Comparison of ENCODE assay signal across 9 cellular contexts in the genomic region with DNA sequence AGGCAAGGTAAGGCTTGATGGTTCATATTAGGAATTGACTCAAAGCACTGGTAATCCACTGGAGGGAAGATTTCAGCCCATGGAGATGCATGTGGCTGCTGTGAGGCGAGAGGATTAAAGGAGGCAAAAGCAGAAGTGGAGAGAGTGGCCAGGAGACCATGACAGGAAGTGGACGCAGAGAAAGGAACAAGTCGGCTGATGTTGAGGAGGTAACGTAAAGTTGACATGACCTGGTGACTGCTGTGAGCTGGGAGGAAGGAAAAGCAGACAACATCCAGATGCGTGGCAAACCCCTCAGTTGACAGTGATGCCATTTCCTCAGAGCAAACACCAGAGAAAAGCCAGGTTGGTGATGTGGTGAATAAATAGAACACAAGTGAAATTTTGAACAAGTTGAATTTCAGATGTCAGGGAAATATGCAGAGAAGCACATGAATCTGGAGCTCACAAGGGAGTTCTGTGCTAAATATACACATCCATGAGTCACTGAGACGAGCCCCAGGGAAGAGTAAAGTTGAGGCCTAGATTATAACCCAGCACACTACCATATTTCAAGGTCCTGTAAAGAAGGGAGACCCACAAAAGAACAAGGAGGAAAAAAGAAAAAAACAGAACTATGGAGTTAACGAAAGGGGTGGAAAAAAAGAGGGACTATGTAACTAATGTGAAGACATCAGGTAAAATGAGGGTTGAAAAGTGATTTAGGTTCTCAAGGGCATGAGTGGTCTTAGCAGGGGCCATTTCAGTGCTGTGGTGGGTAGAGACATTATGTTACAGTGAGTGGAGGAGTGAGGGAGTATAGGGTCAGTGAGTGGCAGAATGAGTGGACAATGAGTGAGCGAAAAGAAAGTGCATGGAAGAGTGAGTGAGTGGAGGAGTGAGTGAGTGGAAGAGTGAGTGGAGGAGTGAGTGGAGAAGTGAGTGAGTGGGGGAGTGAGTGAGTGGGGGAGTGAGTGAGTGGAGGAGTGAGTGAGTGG.
DNase-seq lines count a peak whose midpoint lies in the region; ATAC-seq and TF ChIP-seq lines count a peak whose summit lies in the region.
"Had no signal": no experiment of that assay in that cellular context is flagged by ENCODE, and none has a peak within 500 bp of the region (broad histone marks: within the 10 kb centered on the region; RNA-seq: fewer than 3 reads in every experiment).

No MANE protein-coding gene starts in this region.

- H3K4me1 Mint-ChIP-seq in CD14-positive monocyte, result peaks cover 25% of the 10 kb centered on the region
- peaks cover 27 to 38% of the 10 kb centered on the region in 2 donors for H3K4me1 Mint-ChIP-seq in effector memory CD8-positive, alpha-beta T cell (ENCODE audit: low read depth in 2 of 2)

- no peak overlapping the region for H3K27ac Mint-ChIP-seq in CD14-positive monocyte
- no peak overlapping the region for H3K27ac Mint-ChIP-seq in effector memory CD8-positive, alpha-beta T cell

- no peak overlapping the region for H3K4me3 Mint-ChIP-seq in CD14-positive monocyte
- no peak overlapping the region for H3K4me3 Mint-ChIP-seq in effector memory CD8-positive, alpha-beta T cell

- H3K36me3 Mint-ChIP-seq in CD14-positive monocyte, result no peaks in the 10 kb centered on the region
- H3K36me3 Mint-ChIP-seq in effector memory CD8-positive, alpha-beta T cell (ENCODE audit: insufficient read depth), result peaks cover 9% of the 10 kb centered on the region

- TF ChIP-seq CTCF in CD14-positive monocyte (IDR thresholded peaks at IDR 0.05), result no peak

- intact Hi-C loops in CD14-positive monocyte (cut with micrococcal nuclease), result no loop called here

- peaks cover 0 to 2% (median 0%) of the 10 kb centered on the region in 3 donors for H3K27me3 Mint-ChIP-seq in CD14-positive monocyte (ENCODE audit: low read depth in 3 of 3)
- no peaks in the 10 kb centered on the region for H3K27me3 Mint-ChIP-seq in effector memory CD8-positive, alpha-beta T cell

- ATAC-seq in GM21390 (IDR thresholded peaks at IDR 0.05; ENCODE audit: unreplicated experiment) (peak; percentile 46), HG03571 (IDR thresholded peaks at IDR 0.05; ENCODE audit: unreplicated experiment) (peak; percentile 60)
- peak; percentile 41 for ATAC-seq in effector memory CD8-positive, alpha-beta T cell (replicated peaks)

- DNase-seq in CD14-positive monocyte (ENCODE audit: low spot score), result peak; percentile 81
- DNase-seq in effector memory CD8-positive, alpha-beta T cell, result no peak
- DNase-seq in kidney glomerular epithelial cell (lab: John Stamatoyannopoulos, UW), result no peak
- DNase-seq in HT-29 (ENCODE audit: low spot score), result no peak
- no peak for DNase-seq in epidermal melanocyte (ENCODE audit: insufficient read length, low spot score)
- no peak for DNase-seq in cortex of kidney (lab: John Stamatoyannopoulos, UW)
- DNase-seq: activated CD4-positive, alpha-beta T cell treated with anti-CD3 and anti-CD28 coated beads, Interleukin-2, amount 50 U/mL, for 4 hours had no signal

- no peaks in the 10 kb centered on the region for H3K9me3 Mint-ChIP-seq in CD14-positive monocyte
- H3K9me3 Mint-ChIP-seq in effector memory CD8-positive, alpha-beta T cell, result no peaks in the 10 kb centered on the region
